14 cellular contexts compared by ENCODE assay signal in genomic region chr5:61919920-61920319, GRCh38.
DNase-seq lines count a peak whose midpoint lies in the region; ATAC-seq and TF ChIP-seq lines count a peak whose summit lies in the region.
"Had no signal": no experiment of that assay in that cellular context is flagged by ENCODE, and none has a peak within 500 bp of the region (broad histone marks: within the 10 kb centered on the region; RNA-seq: fewer than 3 reads in every experiment).

No MANE protein-coding gene starts in this region.

- DNase-seq in NCI-H510A treated with DMSO at 0.1 percent for 48 hours (lab: John Stamatoyannopoulos, UW) (peak; percentile 9), NCI-H510A (lab: John Stamatoyannopoulos, UW) (no peak), NCI-H69 (lab: John Stamatoyannopoulos, UW) (peak; percentile 98), foreskin keratinocyte (peak; percentile 89 to 92), upper lobe of right lung (peak; percentile 67)
- DNase-seq in activated CD4-positive, alpha-beta T cell treated with anti-CD3 and anti-CD28 coated beads for 4 hours, result no peak
- DNase-seq: CD4-positive, alpha-beta memory T cell; gastrocnemius medialis; KBM-7 had no signal

- ATAC-seq in foreskin keratinocyte (peak; percentile 5), upper lobe of right lung (peak; percentile 89), HG03565 (IDR thresholded peaks at IDR 0.05; ENCODE audit: unreplicated experiment) (no peak), GM19452 (IDR thresholded peaks at IDR 0.05; ENCODE audit: unreplicated experiment) (no peak)
- ATAC-seq: gastrocnemius medialis had no signal

- TF ChIP-seq CTCF in foreskin keratinocyte (conservative IDR thresholded peaks at IDR 0.05) (no peak), upper lobe of right lung (IDR thresholded peaks at IDR 0.05) (no peak)

- peaks cover 48% of the 10 kb centered on the region for H3K4me1 ChIP-seq in foreskin keratinocyte
- no peaks in the 10 kb centered on the region for H3K4me1 ChIP-seq in upper lobe of right lung
- H3K4me1 ChIP-seq: gastrocnemius medialis, thyroid gland had no signal

- no peaks in the 10 kb centered on the region for H3K9me3 ChIP-seq in upper lobe of right lung
- H3K9me3 ChIP-seq: gastrocnemius medialis, SJSA1, thyroid gland had no signal

- H3K27me3 ChIP-seq in foreskin keratinocyte, result no peaks in the 10 kb centered on the region
- no peaks in the 10 kb centered on the region for H3K27me3 ChIP-seq in upper lobe of right lung
- H3K27me3 ChIP-seq: gastrocnemius medialis, SJSA1, thyroid gland had no signal

- no peaks in the 10 kb centered on the region for H3K36me3 ChIP-seq in upper lobe of right lung
- H3K36me3 ChIP-seq: gastrocnemius medialis, SJSA1, thyroid gland had no signal

- no peak overlapping the region for H3K4me3 ChIP-seq in upper lobe of right lung
- H3K4me3 ChIP-seq: gastrocnemius medialis, SJSA1, thyroid gland had no signal

- intact Hi-C loops in upper lobe of right lung (cut with DNase I), result no loop called here

- H3K27ac ChIP-seq in foreskin keratinocyte (peak overlapping the region; percentile 85), upper lobe of right lung (no peak overlapping the region)
- H3K27ac ChIP-seq: gastrocnemius medialis, SJSA1, thyroid gland, VCaP had no signal

Comparison
In these comparisons a context has a peak if more than half of its experiments do, and no peak if none do; other contexts are left out.
1. DNase-seq: peak in NCI-H510A treated with DMSO at 0.1 percent for 48 hours (single experiment), NCI-H69 (single experiment), foreskin keratinocyte (2 of 2) and upper lobe of right lung (single experiment); none in NCI-H510A (single experiment) and activated CD4-positive, alpha-beta T cell treated with anti-CD3 and anti-CD28 coated beads for 4 hours (0 of 2).
2. ATAC-seq: peak in foreskin keratinocyte (single experiment) and upper lobe of right lung (single experiment); none in HG03565 (single experiment) and GM19452 (single experiment).